Comparison of ENCODE assay signal across 1 cellular context in the genomic region with DNA sequence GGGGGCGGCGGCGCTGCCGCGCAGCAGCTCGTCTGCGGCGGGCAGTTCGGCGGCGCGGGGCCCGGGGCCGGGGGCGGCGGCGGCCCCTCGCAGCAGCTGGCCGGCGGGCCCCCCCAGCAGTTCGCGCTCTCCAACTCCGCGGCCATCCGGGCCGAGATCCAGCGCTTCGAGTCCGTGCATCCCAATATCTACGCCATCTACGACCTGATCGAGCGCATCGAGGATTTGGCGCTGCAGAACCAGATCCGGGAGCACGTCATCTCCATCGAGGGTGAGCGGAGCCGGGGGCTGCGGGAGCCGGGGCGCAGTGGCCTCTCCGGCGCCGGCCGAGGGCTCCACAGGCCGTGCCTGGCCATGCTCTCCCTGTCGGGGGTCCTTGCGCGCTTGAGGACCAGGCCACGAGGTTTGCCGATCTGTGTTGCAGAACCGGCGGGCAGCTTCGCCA.
TF ChIP-seq lines count a peak whose summit lies in the region.

No MANE protein-coding gene starts in this region.

TF ChIP-seq in HepG2, 621 proteins besides CTCF, POLR2A, EP300 and RAD21 (continues in another document):
- TF ChIP-seq ZNF317 (CRISPR knock-in tag; IDR thresholded peaks at IDR 0.05), result 0 out of 2 replicates have a peak, but pooled peaks have one; percentile 7
- TF ChIP-seq CAMTA2 (CRISPR knock-in tag; IDR thresholded peaks at IDR 0.05; ENCODE audit: borderline replicate concordance), result no peak
- 0 out of 2 replicates have a peak, but pooled peaks have one; percentile 8 for TF ChIP-seq NRL (CRISPR knock-in tag; IDR thresholded peaks at IDR 0.05; ENCODE audit: borderline replicate concordance)
- TF ChIP-seq TRIM24 (CRISPR knock-in tag; IDR thresholded peaks at IDR 0.05), result no peak
- peak; percentile 57 for TF ChIP-seq ZNF30 (CRISPR knock-in tag; IDR thresholded peaks at IDR 0.05)
- TF ChIP-seq IRF2 (CRISPR knock-in tag; IDR thresholded peaks at IDR 0.05), result no peak
- no peak for TF ChIP-seq CC2D1A (CRISPR knock-in tag; IDR thresholded peaks at IDR 0.05)
- 0 out of 2 replicates have a peak, but pooled peaks have one; percentile 15 for TF ChIP-seq KAT7 (CRISPR knock-in tag; IDR thresholded peaks at IDR 0.05; ENCODE audit: borderline replicate concordance)
- no peak for TF ChIP-seq ZSCAN31 (CRISPR knock-in tag; IDR thresholded peaks at IDR 0.05; ENCODE audit: low read depth)
- no peak for TF ChIP-seq ARID2 (CRISPR knock-in tag; IDR thresholded peaks at IDR 0.05; ENCODE audit: borderline replicate concordance)
- TF ChIP-seq BORCS8-MEF2B (CRISPR knock-in tag; IDR thresholded peaks at IDR 0.05), result no peak
- TF ChIP-seq, protein P1, sequence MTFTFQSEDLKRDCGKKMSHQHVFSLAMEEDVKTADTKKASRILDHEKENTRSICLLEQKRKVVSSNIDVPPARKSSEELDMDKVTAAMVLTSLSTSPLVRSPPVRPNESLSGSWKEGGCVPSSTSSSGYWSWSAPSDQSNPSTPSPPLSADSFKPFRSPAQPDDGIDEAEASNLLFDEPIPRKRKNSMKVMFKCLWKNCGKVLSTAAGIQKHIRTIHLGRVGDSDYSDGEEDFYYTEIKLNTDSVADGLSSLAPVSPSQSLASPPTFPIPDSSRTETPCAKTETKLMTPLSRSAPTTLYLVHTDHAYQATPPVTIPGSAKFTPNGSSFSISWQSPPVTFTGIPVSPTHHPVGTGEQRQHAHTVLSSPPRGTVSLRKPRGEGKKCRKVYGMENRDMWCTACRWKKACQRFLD (CRISPR knock-in tag; IDR thresholded peaks at IDR 0.05; ENCODE audit: borderline replicate concordance), result no peak
- no peak for TF ChIP-seq GABPB1 (CRISPR knock-in tag; IDR thresholded peaks at IDR 0.05)
- peak; percentile 7 for TF ChIP-seq ZNF263 (CRISPR knock-in tag; IDR thresholded peaks at IDR 0.05)
- 0 out of 2 replicates have a peak, but pooled peaks have one; percentile 6 for TF ChIP-seq ZNF678 (CRISPR knock-in tag; IDR thresholded peaks at IDR 0.05)
- no peak for TF ChIP-seq ZC3H4 (CRISPR knock-in tag; IDR thresholded peaks at IDR 0.05; ENCODE audit: borderline replicate concordance)
- TF ChIP-seq MXI1 (IDR thresholded peaks at IDR 0.05; ENCODE audit: borderline replicate concordance, low read depth, low read length), result peak; percentile 5; the same call in 1 of the 3 replicates
- TF ChIP-seq JDP2 (CRISPR knock-in tag; IDR thresholded peaks at IDR 0.05; ENCODE audit: borderline replicate concordance), result no peak
- TF ChIP-seq, protein P2, sequence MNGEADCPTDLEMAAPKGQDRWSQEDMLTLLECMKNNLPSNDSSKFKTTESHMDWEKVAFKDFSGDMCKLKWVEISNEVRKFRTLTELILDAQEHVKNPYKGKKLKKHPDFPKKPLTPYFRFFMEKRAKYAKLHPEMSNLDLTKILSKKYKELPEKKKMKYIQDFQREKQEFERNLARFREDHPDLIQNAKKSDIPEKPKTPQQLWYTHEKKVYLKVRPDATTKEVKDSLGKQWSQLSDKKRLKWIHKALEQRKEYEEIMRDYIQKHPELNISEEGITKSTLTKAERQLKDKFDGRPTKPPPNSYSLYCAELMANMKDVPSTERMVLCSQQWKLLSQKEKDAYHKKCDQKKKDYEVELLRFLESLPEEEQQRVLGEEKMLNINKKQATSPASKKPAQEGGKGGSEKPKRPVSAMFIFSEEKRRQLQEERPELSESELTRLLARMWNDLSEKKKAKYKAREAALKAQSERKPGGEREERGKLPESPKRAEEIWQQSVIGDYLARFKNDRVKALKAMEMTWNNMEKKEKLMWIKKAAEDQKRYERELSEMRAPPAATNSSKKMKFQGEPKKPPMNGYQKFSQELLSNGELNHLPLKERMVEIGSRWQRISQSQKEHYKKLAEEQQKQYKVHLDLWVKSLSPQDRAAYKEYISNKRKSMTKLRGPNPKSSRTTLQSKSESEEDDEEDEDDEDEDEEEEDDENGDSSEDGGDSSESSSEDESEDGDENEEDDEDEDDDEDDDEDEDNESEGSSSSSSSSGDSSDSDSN (CRISPR knock-in tag; IDR thresholded peaks at IDR 0.05), result peak; percentile 2; the same call in 1 of the 2 replicates
- TF ChIP-seq, protein P3, sequence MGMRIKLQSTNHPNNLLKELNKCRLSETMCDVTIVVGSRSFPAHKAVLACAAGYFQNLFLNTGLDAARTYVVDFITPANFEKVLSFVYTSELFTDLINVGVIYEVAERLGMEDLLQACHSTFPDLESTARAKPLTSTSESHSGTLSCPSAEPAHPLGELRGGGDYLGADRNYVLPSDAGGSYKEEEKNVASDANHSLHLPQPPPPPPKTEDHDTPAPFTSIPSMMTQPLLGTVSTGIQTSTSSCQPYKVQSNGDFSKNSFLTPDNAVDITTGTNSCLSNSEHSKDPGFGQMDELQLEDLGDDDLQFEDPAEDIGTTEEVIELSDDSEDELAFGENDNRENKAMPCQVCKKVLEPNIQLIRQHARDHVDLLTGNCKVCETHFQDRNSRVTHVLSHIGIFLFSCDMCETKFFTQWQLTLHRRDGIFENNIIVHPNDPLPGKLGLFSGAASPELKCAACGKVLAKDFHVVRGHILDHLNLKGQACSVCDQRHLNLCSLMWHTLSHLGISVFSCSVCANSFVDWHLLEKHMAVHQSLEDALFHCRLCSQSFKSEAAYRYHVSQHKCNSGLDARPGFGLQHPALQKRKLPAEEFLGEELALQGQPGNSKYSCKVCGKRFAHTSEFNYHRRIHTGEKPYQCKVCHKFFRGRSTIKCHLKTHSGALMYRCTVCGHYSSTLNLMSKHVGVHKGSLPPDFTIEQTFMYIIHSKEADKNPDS (CRISPR knock-in tag; IDR thresholded peaks at IDR 0.05), result peak; percentile 46; the same call in 1 of the 2 replicates
- TF ChIP-seq, protein P4, sequence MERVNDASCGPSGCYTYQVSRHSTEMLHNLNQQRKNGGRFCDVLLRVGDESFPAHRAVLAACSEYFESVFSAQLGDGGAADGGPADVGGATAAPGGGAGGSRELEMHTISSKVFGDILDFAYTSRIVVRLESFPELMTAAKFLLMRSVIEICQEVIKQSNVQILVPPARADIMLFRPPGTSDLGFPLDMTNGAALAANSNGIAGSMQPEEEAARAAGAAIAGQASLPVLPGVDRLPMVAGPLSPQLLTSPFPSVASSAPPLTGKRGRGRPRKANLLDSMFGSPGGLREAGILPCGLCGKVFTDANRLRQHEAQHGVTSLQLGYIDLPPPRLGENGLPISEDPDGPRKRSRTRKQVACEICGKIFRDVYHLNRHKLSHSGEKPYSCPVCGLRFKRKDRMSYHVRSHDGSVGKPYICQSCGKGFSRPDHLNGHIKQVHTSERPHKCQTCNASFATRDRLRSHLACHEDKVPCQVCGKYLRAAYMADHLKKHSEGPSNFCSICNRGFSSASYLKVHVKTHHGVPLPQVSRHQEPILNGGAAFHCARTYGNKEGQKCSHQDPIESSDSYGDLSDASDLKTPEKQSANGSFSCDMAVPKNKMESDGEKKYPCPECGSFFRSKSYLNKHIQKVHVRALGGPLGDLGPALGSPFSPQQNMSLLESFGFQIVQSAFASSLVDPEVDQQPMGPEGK (CRISPR knock-in tag; IDR thresholded peaks at IDR 0.05), result 0 out of 2 replicates have a peak, but pooled peaks have one; percentile 19
- no peak for TF ChIP-seq ZNF780A (CRISPR knock-in tag; IDR thresholded peaks at IDR 0.05)
- TF ChIP-seq, protein P5, sequence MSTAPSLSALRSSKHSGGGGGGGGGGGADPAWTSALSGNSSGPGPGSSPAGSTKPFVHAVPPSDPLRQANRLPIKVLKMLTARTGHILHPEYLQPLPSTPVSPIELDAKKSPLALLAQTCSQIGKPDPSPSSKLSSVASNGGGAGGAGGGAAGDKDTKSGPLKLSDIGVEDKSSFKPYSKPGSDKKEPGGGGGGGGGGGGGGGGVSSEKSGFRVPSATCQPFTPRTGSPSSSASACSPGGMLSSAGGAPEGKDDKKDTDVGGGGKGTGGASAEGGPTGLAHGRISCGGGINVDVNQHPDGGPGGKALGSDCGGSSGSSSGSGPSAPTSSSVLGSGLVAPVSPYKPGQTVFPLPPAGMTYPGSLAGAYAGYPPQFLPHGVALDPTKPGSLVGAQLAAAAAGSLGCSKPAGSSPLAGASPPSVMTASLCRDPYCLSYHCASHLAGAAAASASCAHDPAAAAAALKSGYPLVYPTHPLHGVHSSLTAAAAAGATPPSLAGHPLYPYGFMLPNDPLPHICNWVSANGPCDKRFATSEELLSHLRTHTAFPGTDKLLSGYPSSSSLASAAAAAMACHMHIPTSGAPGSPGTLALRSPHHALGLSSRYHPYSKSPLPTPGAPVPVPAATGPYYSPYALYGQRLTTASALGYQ (CRISPR knock-in tag; IDR thresholded peaks at IDR 0.05), result 0 out of 2 replicates have a peak, but pooled peaks have one; percentile 16
- no peak for TF ChIP-seq PAWR (CRISPR knock-in tag; IDR thresholded peaks at IDR 0.05; ENCODE audit: borderline replicate concordance)
- 0 out of 2 replicates have a peak, but pooled peaks have one; percentile 12 for TF ChIP-seq ZNF703 (CRISPR knock-in tag; IDR thresholded peaks at IDR 0.05; ENCODE audit: borderline replicate concordance)
- TF ChIP-seq AHR (CRISPR knock-in tag; IDR thresholded peaks at IDR 0.05), result peak; percentile 53; the same call in 1 of the 2 replicates
- TF ChIP-seq, protein P6, sequence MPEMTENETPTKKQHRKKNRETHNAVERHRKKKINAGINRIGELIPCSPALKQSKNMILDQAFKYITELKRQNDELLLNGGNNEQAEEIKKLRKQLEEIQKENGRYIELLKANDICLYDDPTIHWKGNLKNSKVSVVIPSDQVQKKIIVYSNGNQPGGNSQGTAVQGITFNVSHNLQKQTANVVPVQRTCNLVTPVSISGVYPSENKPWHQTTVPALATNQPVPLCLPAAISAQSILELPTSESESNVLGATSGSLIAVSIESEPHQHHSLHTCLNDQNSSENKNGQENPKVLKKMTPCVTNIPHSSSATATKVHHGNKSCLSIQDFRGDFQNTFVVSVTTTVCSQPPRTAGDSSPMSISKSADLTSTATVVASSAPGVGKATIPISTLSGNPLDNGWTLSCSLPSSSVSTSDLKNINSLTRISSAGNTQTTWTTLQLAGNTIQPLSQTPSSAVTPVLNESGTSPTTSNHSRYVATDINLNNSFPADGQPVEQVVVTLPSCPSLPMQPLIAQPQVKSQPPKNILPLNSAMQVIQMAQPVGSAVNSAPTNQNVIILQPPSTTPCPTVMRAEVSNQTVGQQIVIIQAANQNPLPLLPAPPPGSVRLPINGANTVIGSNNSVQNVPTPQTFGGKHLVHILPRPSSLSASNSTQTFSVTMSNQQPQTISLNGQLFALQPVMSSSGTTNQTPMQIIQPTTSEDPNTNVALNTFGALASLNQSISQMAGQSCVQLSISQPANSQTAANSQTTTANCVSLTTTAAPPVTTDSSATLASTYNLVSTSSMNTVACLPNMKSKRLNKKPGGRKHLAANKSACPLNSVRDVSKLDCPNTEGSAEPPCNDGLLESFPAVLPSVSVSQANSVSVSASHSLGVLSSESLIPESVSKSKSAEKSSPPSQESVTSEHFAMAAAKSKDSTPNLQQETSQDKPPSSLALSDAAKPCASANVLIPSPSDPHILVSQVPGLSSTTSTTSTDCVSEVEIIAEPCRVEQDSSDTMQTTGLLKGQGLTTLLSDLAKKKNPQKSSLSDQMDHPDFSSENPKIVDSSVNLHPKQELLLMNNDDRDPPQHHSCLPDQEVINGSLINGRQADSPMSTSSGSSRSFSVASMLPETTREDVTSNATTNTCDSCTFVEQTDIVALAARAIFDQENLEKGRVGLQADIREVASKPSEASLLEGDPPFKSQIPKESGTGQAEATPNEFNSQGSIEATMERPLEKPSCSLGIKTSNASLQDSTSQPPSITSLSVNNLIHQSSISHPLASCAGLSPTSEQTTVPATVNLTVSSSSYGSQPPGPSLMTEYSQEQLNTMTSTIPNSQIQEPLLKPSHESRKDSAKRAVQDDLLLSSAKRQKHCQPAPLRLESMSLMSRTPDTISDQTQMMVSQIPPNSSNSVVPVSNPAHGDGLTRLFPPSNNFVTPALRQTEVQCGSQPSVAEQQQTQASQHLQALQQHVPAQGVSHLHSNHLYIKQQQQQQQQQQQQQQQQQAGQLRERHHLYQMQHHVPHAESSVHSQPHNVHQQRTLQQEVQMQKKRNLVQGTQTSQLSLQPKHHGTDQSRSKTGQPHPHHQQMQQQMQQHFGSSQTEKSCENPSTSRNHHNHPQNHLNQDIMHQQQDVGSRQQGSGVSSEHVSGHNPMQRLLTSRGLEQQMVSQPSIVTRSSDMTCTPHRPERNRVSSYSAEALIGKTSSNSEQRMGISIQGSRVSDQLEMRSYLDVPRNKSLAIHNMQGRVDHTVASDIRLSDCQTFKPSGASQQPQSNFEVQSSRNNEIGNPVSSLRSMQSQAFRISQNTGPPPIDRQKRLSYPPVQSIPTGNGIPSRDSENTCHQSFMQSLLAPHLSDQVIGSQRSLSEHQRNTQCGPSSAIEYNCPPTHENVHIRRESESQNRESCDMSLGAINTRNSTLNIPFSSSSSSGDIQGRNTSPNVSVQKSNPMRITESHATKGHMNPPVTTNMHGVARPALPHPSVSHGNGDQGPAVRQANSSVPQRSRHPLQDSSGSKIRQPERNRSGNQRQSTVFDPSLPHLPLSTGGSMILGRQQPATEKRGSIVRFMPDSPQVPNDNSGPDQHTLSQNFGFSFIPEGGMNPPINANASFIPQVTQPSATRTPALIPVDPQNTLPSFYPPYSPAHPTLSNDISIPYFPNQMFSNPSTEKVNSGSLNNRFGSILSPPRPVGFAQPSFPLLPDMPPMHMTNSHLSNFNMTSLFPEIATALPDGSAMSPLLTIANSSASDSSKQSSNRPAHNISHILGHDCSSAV (CRISPR knock-in tag; IDR thresholded peaks at IDR 0.05; ENCODE audit: borderline replicate concordance), result no peak
- TF ChIP-seq ZMYM3 (CRISPR knock-in tag; IDR thresholded peaks at IDR 0.05), result no peak
- TF ChIP-seq ZNF546 (CRISPR knock-in tag; conservative IDR thresholded peaks at IDR 0.05), result no peak
- TF ChIP-seq RXRB (CRISPR knock-in tag; IDR thresholded peaks at IDR 0.05; ENCODE audit: borderline replicate concordance), result no peak
